Comparison of ENCODE assay signal across 1 cellular context in genomic region chr10:14876764-14877163, GRCh38.
TF ChIP-seq lines count a peak whose summit lies in the region.

No MANE protein-coding gene starts in this region.

TF ChIP-seq in IMR-90, 13 proteins besides CTCF, POLR2A, EP300 and RAD21 (continued from another document):
- no peak for TF ChIP-seq RCOR1 (IDR thresholded peaks at IDR 0.05; ENCODE audit: insufficient replicate concordance, low read length)
- TF ChIP-seq ELK1 (IDR thresholded peaks at IDR 0.05; ENCODE audit: borderline replicate concordance, low read depth, low read length) = no peak
- TF ChIP-seq MAZ (IDR thresholded peaks at IDR 0.05; ENCODE audit: borderline replicate concordance, low read depth, low read length) = no peak
- TF ChIP-seq BHLHE40 (IDR thresholded peaks at IDR 0.05; ENCODE audit: low read depth, low read length) = no peak
- TF ChIP-seq USF2 (IDR thresholded peaks at IDR 0.05; ENCODE audit: low read depth, low read length) = no peak
- TF ChIP-seq RFX5 (IDR thresholded peaks at IDR 0.05; ENCODE audit: low read depth, low read length) = no peak
- no peak for TF ChIP-seq NFE2L2 (IDR thresholded peaks at IDR 0.05; ENCODE audit: low read depth, low read length)
- no peak for TF ChIP-seq MAFK (IDR thresholded peaks at IDR 0.05; ENCODE audit: low read depth, low read length)
- no peak for TF ChIP-seq FOS (IDR thresholded peaks at IDR 0.05; ENCODE audit: low read depth, low read length)
- no peak for TF ChIP-seq CEBPB (IDR thresholded peaks at IDR 0.05; ENCODE audit: low read depth, low read length)
- TF ChIP-seq SMC3 (IDR thresholded peaks at IDR 0.05; ENCODE audit: low read depth, low read length) = no peak
